18 cellular contexts compared by ENCODE assay signal in genomic region chr9:133907302-133907880, GRCh38.
"Had no signal": no experiment of that assay in that cellular context is flagged by ENCODE, and none has a peak within 500 bp of the region (broad histone marks: within the 10 kb centered on the region; RNA-seq: fewer than 3 reads in every experiment).

No MANE protein-coding gene starts in this region.

- H3K36me3 ChIP-seq: brain microvascular endothelial cell, tibial nerve had no signal

- H3K9me3 Mint-ChIP-seq: activated CD4-positive, alpha-beta memory T cell treated with anti-CD3 and anti-CD28 coated beads, Interleukin-2, amount 10 ng/mL, durations not matched to agents 7 days and 5 days; central memory CD8-positive, alpha-beta T cell; naive B cell had no signal

- DNase-seq: activated CD4-positive, alpha-beta memory T cell treated with anti-CD3 and anti-CD28 coated beads, Interleukin-2, amount 10 ng/mL, durations not matched to agents 7 days and 5 days; activated CD4-positive, alpha-beta T cell treated with anti-CD3 and anti-CD28 coated beads for 4 hours; activated CD8-positive, alpha-beta memory T cell treated with anti-CD3 and anti-CD28 coated beads, Interleukin-2, amount 50 U/mL, for 4 hours; activated effector memory CD4-positive, alpha-beta T cell treated with anti-CD3 and anti-CD28 coated beads, Interleukin-2, amount 50 U/mL, for 16 hours; activated T-cell treated with anti-CD3 and anti-CD28 coated beads, Interleukin-2, amount 50 U/mL, for 48 hours; brain microvascular endothelial cell; cortex of kidney; effector CD8-positive, alpha-beta T cell; foreskin keratinocyte; naive B cell; right cardiac atrium; small intestine; stimulated activated CD4-positive, alpha-beta T cell treated with anti-CD3 and anti-CD28 coated beads, Interleukin-4, amount 100 ng/mL, for 24 hours; stimulated activated naive CD4-positive, alpha-beta T cell treated with Interleukin-2 at 50 U/mL for 16 hours; T-helper 17 cell had no signal

- H3K27ac Mint-ChIP-seq: activated CD4-positive, alpha-beta memory T cell treated with anti-CD3 and anti-CD28 coated beads, Interleukin-2, amount 10 ng/mL, durations not matched to agents 7 days and 5 days; activated naive CD8-positive, alpha-beta T cell; T-helper 17 cell had no signal

- H3K27ac ChIP-seq: brain microvascular endothelial cell, foreskin keratinocyte had no signal

- H3K27me3 ChIP-seq: brain microvascular endothelial cell, foreskin keratinocyte, tibial nerve had no signal

- H3K36me3 Mint-ChIP-seq: activated naive CD8-positive, alpha-beta T cell; naive B cell had no signal

- H3K4me3 ChIP-seq: tibial nerve had no signal

- H3K4me1 Mint-ChIP-seq: activated CD4-positive, alpha-beta memory T cell treated with anti-CD3 and anti-CD28 coated beads, Interleukin-2, amount 10 ng/mL, durations not matched to agents 7 days and 5 days; central memory CD8-positive, alpha-beta T cell had no signal

- H3K27me3 Mint-ChIP-seq: activated CD4-positive, alpha-beta memory T cell treated with anti-CD3 and anti-CD28 coated beads, Interleukin-2, amount 10 ng/mL, durations not matched to agents 7 days and 5 days; activated naive CD8-positive, alpha-beta T cell; central memory CD8-positive, alpha-beta T cell; naive B cell; T-helper 17 cell had no signal

- H3K4me3 Mint-ChIP-seq: activated CD4-positive, alpha-beta memory T cell treated with anti-CD3 and anti-CD28 coated beads, Interleukin-2, amount 10 ng/mL, durations not matched to agents 7 days and 5 days; activated naive CD8-positive, alpha-beta T cell; central memory CD8-positive, alpha-beta T cell; naive B cell; T-helper 17 cell had no signal

- H3K9me3 ChIP-seq: tibial nerve had no signal

- ATAC-seq: foreskin keratinocyte, T-helper 17 cell had no signal
